Comparison of ENCODE assay signal across 1 cellular context in the genomic region with DNA sequence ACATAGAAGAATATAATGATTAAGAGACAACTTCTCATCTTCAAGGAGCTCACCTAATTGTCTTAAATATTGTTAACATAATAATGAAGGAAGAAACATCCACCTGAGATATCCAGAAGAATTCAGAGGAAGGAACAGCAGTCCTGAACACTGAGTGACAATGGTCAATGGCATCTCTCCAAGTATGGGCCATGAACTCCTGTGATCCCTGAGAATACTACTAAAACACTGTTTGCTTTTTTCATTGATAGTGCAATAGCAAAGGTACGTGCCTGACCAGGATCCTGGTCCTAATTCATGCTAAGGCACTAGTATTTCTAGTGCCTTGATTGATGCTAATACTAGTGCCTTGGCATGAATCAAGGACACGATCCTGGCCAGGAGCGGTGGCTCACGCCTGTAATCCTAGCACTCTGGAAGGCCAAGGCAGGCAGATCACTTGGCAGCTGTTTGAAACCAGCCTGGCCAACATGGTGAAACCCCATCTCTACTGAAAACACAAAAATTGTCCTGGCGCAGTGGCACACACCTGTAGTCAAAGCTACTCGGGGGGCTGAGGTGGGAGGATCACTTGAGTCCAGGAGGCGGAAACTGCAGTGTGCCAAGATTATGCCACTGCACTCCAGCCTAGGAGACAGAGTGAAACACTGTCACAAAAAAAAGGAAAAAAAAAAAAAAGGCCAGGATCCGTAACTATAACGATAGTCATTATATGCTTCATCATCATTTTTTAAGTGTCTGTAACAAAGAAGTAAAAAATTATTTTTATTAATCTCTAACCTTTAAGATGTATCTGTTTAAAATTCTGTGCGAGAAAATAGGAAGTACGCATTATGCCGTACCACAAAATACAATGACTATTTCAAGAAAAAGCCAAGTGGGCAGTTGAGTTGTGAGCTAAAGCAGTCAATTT.
TF ChIP-seq lines count a peak whose summit lies in the region.

No MANE protein-coding gene starts in this region.

TF ChIP-seq in H1, 55 proteins besides CTCF, POLR2A, EP300 and RAD21:
- no peak for TF ChIP-seq GTF2F1 (IDR thresholded peaks at IDR 0.05; ENCODE audit: borderline replicate concordance, low read depth, low read length)
- peak; percentile 31; the same call in 1 of the 2 replicates for TF ChIP-seq MAFK (IDR thresholded peaks at IDR 0.05; ENCODE audit: low read depth, low read length)
